ENCODE assay signal across 1 cellular context in genomic region chr12:113422929-113423669, GRCh38.
A peak's percentile ranks its signal among the peaks of the same experiment; 100 is the strongest.
TF ChIP-seq lines count a peak whose summit lies in the region.

No MANE protein-coding gene starts in this region.

TF ChIP-seq in K562, 482 proteins besides CTCF, POLR2A, EP300 and RAD21:
- no peak for TF ChIP-seq HSF4 (CRISPR knock-in tag; IDR thresholded peaks at IDR 0.05; ENCODE audit: borderline replicate concordance)
- no peak for TF ChIP-seq HNRNPL (IDR thresholded peaks at IDR 0.05; ENCODE audit: low read depth, low read length)
- TF ChIP-seq JUND (IDR thresholded peaks at IDR 0.05; ENCODE audit: borderline replicate concordance, low read depth, low read length), result no peak
- 0 out of 3 replicates have a peak, but pooled peaks have one; percentile 31 for TF ChIP-seq JUND (tag; IDR thresholded peaks at IDR 0.05; ENCODE audit: borderline replicate concordance, low read depth, low read length)
- 0 out of 4 replicates have a peak, but pooled peaks of 1 of the 2 experiments have one; percentile 11 for TF ChIP-seq MAZ (CRISPR knock-in tag; conservative IDR thresholded peaks at IDR 0.05 in 1 of 2, IDR thresholded peaks at IDR 0.05 in 1 of 2)
- 0 out of 2 replicates have a peak, but pooled peaks have one; percentile 24 for TF ChIP-seq ADNP (tag; IDR thresholded peaks at IDR 0.05)
- peak; percentile 3; the same call in 1 of the 2 replicates for TF ChIP-seq CBFA2T3 (IDR thresholded peaks at IDR 0.05)
- 0 out of 2 replicates have a peak, but pooled peaks have one; percentile 22 for TF ChIP-seq ZNF589 (CRISPR knock-in tag; IDR thresholded peaks at IDR 0.05; ENCODE audit: low read depth)
- TF ChIP-seq ZNF316 (IDR thresholded peaks at IDR 0.05), result peak; percentile 19; the same call in 1 of the 2 replicates
